Comparison of ENCODE assay signal across 8 cellular contexts in the genomic region with DNA sequence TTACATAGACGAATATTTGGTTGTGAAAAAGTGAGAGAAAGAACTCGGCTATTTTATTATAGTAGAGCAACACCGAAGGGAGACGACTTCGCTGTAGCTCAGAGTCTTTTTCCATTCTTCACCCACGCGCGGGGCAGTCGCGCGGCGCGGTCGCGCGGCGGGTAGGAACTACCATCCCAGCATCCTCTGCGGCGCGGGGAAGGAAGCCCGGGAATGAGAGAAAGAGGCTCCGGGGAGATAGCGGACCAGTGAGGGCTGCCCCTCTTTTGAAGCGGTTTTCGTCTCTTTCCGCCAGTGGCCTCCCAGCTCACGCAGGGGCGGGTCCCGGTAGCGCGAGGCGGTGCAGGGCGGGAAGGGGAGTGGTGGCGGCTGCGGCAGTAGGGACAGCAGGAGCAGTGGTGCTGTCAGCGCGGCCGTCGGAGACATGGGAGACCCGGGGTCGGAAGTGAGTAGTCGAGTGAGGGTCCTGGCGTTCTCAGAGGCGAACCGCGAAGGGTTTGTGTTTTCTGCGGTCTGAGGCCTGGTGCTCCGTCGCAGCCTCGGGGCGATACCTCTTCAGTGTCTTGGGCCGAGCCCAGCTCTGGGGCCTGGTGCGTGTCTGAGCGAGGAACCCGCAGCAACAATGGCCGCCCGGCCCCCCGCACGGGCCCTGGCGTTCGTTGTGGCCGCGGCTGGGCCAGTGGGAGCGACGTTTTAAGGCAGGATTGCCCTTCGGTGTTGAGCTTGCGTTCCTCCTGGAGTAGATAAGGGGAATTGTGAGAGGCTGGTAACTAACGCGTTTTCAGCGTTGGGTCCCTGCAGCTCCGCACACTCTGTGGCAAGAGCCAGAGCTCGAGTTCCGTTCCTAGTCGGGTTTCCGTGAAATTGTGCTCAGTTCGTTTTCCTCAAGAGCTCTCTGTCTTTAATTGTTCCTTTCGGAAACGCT. TPM values are rescaled to one million over a fixed set of nuclear protein-coding genes. Genes with fewer than 3 reads are reported as not detected.
DNase-seq lines count a peak whose midpoint lies in the region; ATAC-seq, FAIRE-seq and TF ChIP-seq lines count a peak whose summit lies in the region.
"Not testable (repeated sequence)": the region's sequence is repeated elsewhere in the genome, so short reads cannot be mapped to it uniquely, and the experiment has no call there.

A gene with protein sequence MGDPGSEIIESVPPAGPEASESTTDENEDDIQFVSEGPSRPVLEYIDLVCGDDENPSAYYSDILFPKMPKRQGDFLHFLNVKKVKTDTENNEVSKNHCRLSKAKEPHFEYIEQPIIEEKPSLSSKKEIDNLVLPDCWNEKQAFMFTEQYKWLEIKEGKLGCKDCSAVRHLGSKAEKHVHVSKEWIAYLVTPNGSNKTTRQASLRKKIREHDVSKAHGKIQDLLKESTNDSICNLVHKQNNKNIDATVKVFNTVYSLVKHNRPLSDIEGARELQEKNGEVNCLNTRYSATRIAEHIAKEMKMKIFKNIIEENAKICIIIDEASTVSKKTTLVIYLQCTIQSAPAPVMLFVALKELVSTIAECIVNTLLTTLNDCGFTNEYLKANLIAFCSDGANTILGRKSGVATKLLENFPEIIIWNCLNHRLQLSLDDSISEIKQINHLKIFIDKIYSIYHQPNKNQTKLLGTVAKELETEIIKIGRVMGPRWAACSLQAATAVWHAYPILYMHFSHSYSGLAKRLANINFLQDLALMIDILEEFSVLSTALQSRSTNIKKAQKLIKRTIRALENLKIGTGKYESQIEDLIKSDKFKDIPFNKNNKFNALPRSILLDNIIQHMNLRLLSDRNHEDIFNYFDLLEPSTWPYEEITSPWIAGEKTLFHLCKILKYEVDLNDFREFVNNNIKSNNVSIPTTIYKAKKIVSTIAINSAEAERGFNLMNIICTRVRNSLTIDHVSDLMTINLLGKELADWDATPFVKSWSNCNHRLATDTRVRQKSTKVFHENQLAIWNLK (plus strand): TSS at position 362 of the 925 bp plus-strand sequence. CDS start 63 bp downstream, at position 425.

- intact Hi-C loops in left ventricle myocardium inferior (cut with micrococcal nuclease): loop anchor here (5.0 kb wide), 1 partner anchor 41 kb away; no protein-coding TSS in a partner anchor
- intact Hi-C loops in psoas muscle (cut with DNase I): loop anchor here in 1 of 2 donors (5.0 to 10.0 kb wide), 2 partner anchors 46 to 268 kb away; a partner anchor contains a TSS

- not testable (repeated sequence) for H3K9me3 ChIP-seq in left ventricle myocardium inferior (replicated peaks); psoas muscle

- WGBS in psoas muscle, 3 donors: 0% methylated on average over 40 to 46 of the region's 78 CpGs
- under 1% methylated on average over 46 of the region's 78 CpGs for WGBS in urinary bladder

- H3K36me3 ChIP-seq in left ventricle myocardium inferior: peaks cover 12% of the 10 kb centered on the region
- H3K36me3 ChIP-seq in psoas muscle (ENCODE audit: insufficient read depth in 1 of 2, low read depth in 1 of 2): peaks cover 2 to 24% of the 10 kb centered on the region in 2 donors
- H3K36me3 ChIP-seq in urinary bladder (ENCODE audit: insufficient read depth): not testable (repeated sequence)

- DNase-seq in GM12892 (ENCODE audit: insufficient read length) (peak; percentile 64), NCI-H1436 treated with DMSO at 0.1 percent for 48 hours (lab: John Stamatoyannopoulos, UW) (peak; percentile 67), T-helper 1 cell (peak; percentile 58 to 85 (median 67)), amniotic epithelial cell (ENCODE audit: low read depth) (peak; percentile 86), left ventricle myocardium inferior (peak; percentile 90), psoas muscle (peak; percentile 88 to 91)

- not testable (repeated sequence) for TF ChIP-seq CTCF in left ventricle myocardium inferior (IDR thresholded peaks at IDR 0.05; ENCODE audit: borderline replicate concordance); psoas muscle (IDR thresholded peaks at IDR 0.05)

- H3K4me3 ChIP-seq in left ventricle myocardium inferior (peak within 1 kb of the TSS; percentile 73), psoas muscle (peak within 1 kb of the TSS; percentile 78), urinary bladder (ENCODE audit: low read depth, low read length) (peak within 1 kb of the TSS; percentile 29)

- peaks cover 16% of the 10 kb centered on the region for H3K4me1 ChIP-seq in left ventricle myocardium inferior
- H3K4me1 ChIP-seq in psoas muscle; urinary bladder (ENCODE audit: insufficient read depth): not testable (repeated sequence)

- peak; percentile 74 for TF ChIP-seq POLR2A in GM12892 (IDR thresholded peaks at IDR 0.05; ENCODE audit: low read depth, low read length)

- FAIRE-seq in GM12892 (lab: Jason Lieb, UNC): not testable (repeated sequence)

- not testable (repeated sequence) for H3K27me3 ChIP-seq in left ventricle myocardium inferior (ENCODE audit: low read depth); psoas muscle (ENCODE audit: insufficient read depth in 3 of 3, low read length in 2 of 3)

- peak within 1 kb of the TSS; percentile 74 for H3K27ac ChIP-seq in left ventricle myocardium inferior (replicated peaks)
- peak within 1 kb of the TSS; percentile 66 for H3K27ac ChIP-seq in psoas muscle
- peak within 1 kb of the TSS; percentile 3 for H3K27ac ChIP-seq in urinary bladder (ENCODE audit: low read depth)

- ATAC-seq in HG02852 (IDR thresholded peaks at IDR 0.05; ENCODE audit: unreplicated experiment) (peak; percentile 97), psoas muscle (peak; percentile 95 to 98 (median 97))

RNA-seq across cellular contexts. Expression of the gene that starts here (rescaled TPM):
- 17.6 TPM for polyA plus RNA-seq in GM12892 (2012; ENCODE audit: missing spikeins)
- total RNA-seq in left ventricle myocardium inferior (5.7 TPM), psoas muscle (1 to 10 TPM; 4.0 to 6.7 (median 5.9) TPM), urinary bladder (65.2 TPM)
- polyA plus RNA-seq in psoas muscle (1 to 10 TPM; 1.4 to 3.1 (median 1.4) TPM), urinary bladder (5.4 TPM)

Comparison
In these comparisons a context has a peak if more than half of its experiments do, and no peak if none do; other contexts are left out.
1. Peak in every context shown above with its lines: DNase-seq, ATAC-seq, H3K4me3 ChIP-seq and H3K27ac ChIP-seq.
2. H3K27ac ChIP-seq: peak in every context shown above with its lines; median percentile 74 in left ventricle myocardium inferior; 66 in psoas muscle; 3 in urinary bladder.